ENCODE assay signal across 8 cellular contexts in the genomic region with DNA sequence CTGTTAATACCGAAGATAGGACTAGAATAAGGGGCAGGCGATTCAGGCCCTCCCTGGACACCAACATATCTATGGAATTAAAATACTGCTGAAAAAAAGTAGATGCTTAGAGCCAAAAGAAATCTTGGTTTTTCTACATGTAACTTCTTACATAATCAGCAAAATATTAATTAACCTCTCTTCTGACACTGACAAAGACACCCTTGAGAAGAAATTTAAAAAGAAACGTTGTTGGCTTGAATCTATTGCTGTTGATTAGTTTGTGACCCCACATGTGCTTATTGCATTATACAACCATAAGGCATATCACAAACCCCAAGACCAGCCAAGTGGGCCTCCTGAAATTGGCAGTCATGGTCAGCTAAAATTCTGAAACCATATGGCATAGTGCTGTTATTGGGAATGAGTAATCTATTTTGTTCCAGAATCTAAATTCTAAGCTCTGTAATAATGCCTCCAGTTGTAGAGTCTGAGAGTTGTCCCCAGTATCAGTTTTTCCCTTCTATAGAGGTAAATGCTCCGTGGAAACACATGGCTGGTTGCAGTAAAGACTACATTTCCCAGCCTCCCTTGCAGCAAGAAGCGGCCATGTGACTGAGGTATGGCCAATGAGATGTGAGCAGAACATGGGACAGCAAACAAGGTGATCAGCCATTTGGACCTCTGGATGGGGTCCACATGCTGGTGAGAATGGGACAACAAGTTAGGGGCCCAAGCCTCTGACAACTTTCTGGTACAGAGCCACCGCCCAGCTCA.
DNase-seq lines count a peak whose midpoint lies in the region; ATAC-seq lines count a peak whose summit lies in the region.

No MANE protein-coding gene starts in this region.

- DNase-seq in activated T-cell treated with anti-CD3 and anti-CD28 coated beads for 24 hours (ENCODE audit: low read depth) (peak; percentile 20), activated T-cell treated with anti-CD3 and anti-CD28 coated beads for 4 hours (no peak), NCI-H774 (lab: John Stamatoyannopoulos, UW) (peak; percentile 13), astrocyte of the hippocampus (ENCODE audit: low read depth, low spot score) (peak; percentile 59), midbrain (lab: John Stamatoyannopoulos, UW) (peak; percentile 23), hippocampal formation (lab: John Stamatoyannopoulos, UW) (no peak)

- ATAC-seq in HG03354 (IDR thresholded peaks at IDR 0.05; ENCODE audit: poor library complexity, severe bottlenecking, unreplicated experiment) (no peak), GM18520 (IDR thresholded peaks at IDR 0.05; ENCODE audit: unreplicated experiment) (no peak)

Comparison
In these comparisons a context has a peak if more than half of its experiments do, and no peak if none do; other contexts are left out.
1. DNase-seq: peak in activated T-cell treated with anti-CD3 and anti-CD28 coated beads for 24 hours (single experiment), NCI-H774 (single experiment), astrocyte of the hippocampus (single experiment) and midbrain (single experiment); none in activated T-cell treated with anti-CD3 and anti-CD28 coated beads for 4 hours (single experiment) and hippocampal formation (0 of 2).